8 cellular contexts compared by ENCODE assay signal in genomic region chr12:54412786-54413185, GRCh38. TPM values are rescaled to one million over a fixed set of nuclear protein-coding genes. Genes with fewer than 3 reads are reported as not detected.
DNase-seq lines count a peak whose midpoint lies in the region; ATAC-seq, FAIRE-seq and TF ChIP-seq lines count a peak whose summit lies in the region.

No MANE protein-coding gene starts in this region.

- H3K9me3 Mint-ChIP-seq in glutamatergic neuron (ENCODE audit: unreplicated experiment) (peaks cover 2% of the 10 kb centered on the region), type B pancreatic cell (no peaks in the 10 kb centered on the region)

- H3K27ac Mint-ChIP-seq in glutamatergic neuron (ENCODE audit: unreplicated experiment) (no peak overlapping the region), type B pancreatic cell (no peak overlapping the region)

- no peaks in the 10 kb centered on the region for H3K79me2 ChIP-seq in HepG2 (ENCODE audit: insufficient read depth, low read length)

- 39% methylated on average over 3 of the region's 3 CpGs for WGBS in liver
- 10% methylated on average over 3 of the region's 3 CpGs for WGBS in HepG2 (ENCODE audit: low lambda C conversion rate)

- no peak for TF ChIP-seq CTCF in liver (IDR thresholded peaks at IDR 0.05; ENCODE audit: low read depth, low read length, missing input control)
- no peak for TF ChIP-seq CTCF in HepG2 (CRISPR knock-in tag; IDR thresholded peaks at IDR 0.05)
- no peak for TF ChIP-seq CTCF in glutamatergic neuron (IDR thresholded peaks at IDR 0.05; ENCODE audit: partially characterized antibody, unreplicated experiment)
- TF ChIP-seq CTCF in type B pancreatic cell (conservative IDR thresholded peaks at IDR 0.05), result no peak

- TF ChIP-seq RAD21 in liver (IDR thresholded peaks at IDR 0.05) (no peak), HepG2 (CRISPR knock-in tag; IDR thresholded peaks at IDR 0.05) (no peak)

- H3K9me3 ChIP-seq in liver (ENCODE audit: control insufficient read depth in 4 of 4, low read length in 3 of 4) (no peaks in the 10 kb centered on the region), HepG2 (ENCODE audit: low read length) (no peaks in the 10 kb centered on the region), muscle layer of duodenum (ENCODE audit: control insufficient read depth in 1 of 2, low read length in 2 of 2) (no peaks in the 10 kb centered on the region)

- intact Hi-C loops in HepG2 (cut with micrococcal nuclease; ENCODE audit: unreplicated experiment), result no loop called here

- H3K36me3 ChIP-seq in liver (ENCODE audit: control insufficient read depth in 4 of 4, insufficient read depth in 3 of 4, low read depth in 1 of 4, low read length in 3 of 4) (peaks cover 0 to 11% (median 6%) of the 10 kb centered on the region in 4 donors), HepG2 (replicated peaks in 1 of 2; ENCODE audit: control insufficient read depth in 1 of 2, insufficient read depth in 2 of 2, low read length in 2 of 2) (no peaks in the 10 kb centered on the region), muscle layer of duodenum (ENCODE audit: control insufficient read depth in 1 of 2, insufficient read depth in 2 of 2, low read length in 2 of 2) (peaks cover 19 to 45% of the 10 kb centered on the region in 2 donors)

- H3K4me2 ChIP-seq in HepG2 (ENCODE audit: low read depth, low read length), result no peak overlapping the region

- H3K27ac ChIP-seq in liver (ENCODE audit: low read depth in 1 of 2, low read length in 2 of 2) (peak overlapping the region; percentile 37 to 76), HepG2 (ENCODE audit: extremely low read length, insufficient read depth, low read length) (no peak overlapping the region), muscle layer of duodenum (ENCODE audit: low read length) (peak overlapping the region; percentile 88)

- no TSS peak for BruUV-seq in HepG2 (replicated peaks; lab: Mats Ljungman, UMichigan)

- H3K9ac ChIP-seq in liver (ENCODE audit: low read depth in 1 of 2, low read length in 2 of 2), result peak overlapping the region; percentile 19 to 32
- no peak overlapping the region for H3K9ac ChIP-seq in HepG2 (ENCODE audit: insufficient read depth, low read depth, low read length)

- no peak; the same call in 2 of the 3 replicates for ATAC-seq in HepG2

- H3K4me1 ChIP-seq in liver (ENCODE audit: control insufficient read depth in 4 of 4, insufficient read depth in 4 of 4, low read length in 3 of 4) (peaks cover 18 to 68% (median 57%) of the 10 kb centered on the region in 4 donors), HepG2 (ENCODE audit: insufficient read depth, low read length) (peaks cover 8% of the 10 kb centered on the region), muscle layer of duodenum (ENCODE audit: control insufficient read depth in 1 of 2, insufficient read depth in 2 of 2, low read length in 2 of 2) (peaks cover 3 to 69% of the 10 kb centered on the region in 2 donors)

- no peaks in the 10 kb centered on the region for H3K27me3 ChIP-seq in liver (ENCODE audit: control insufficient read depth in 4 of 4, insufficient read depth in 4 of 4, low read length in 3 of 4)
- H3K27me3 ChIP-seq in HepG2 (ENCODE audit: control insufficient read depth in 1 of 2, insufficient read depth in 2 of 2, low read length in 2 of 2), result peaks cover 11 to 16% of the 10 kb centered on the region in 2 experiments; a peak in 3 of 5 replicates
- no peaks in the 10 kb centered on the region for H3K27me3 ChIP-seq in muscle layer of duodenum (ENCODE audit: low read depth, low read length)

- CTCF ChIA-PET in HepG2 (lab: Yijun Ruan, JAX; ENCODE audit: low intra/inter-chr PET ratio, low total read pairs), result no interaction called here

- H3K4me1 Mint-ChIP-seq in glutamatergic neuron (ENCODE audit: low read depth, unreplicated experiment) (no peaks in the 10 kb centered on the region), type B pancreatic cell (ENCODE audit: unreplicated experiment) (peaks cover 18% of the 10 kb centered on the region)

- POLR2A ChIA-PET in HepG2 (lab: Yijun Ruan, JAX), result no interaction called here

- H3K4me3 Mint-ChIP-seq in glutamatergic neuron (ENCODE audit: unreplicated experiment), result no peak overlapping the region
- H3K4me3 Mint-ChIP-seq in type B pancreatic cell, result no peak overlapping the region

- no peak for TF ChIP-seq POLR2A in HepG2 (IDR thresholded peaks at IDR 0.05; ENCODE audit: insufficient read depth in 1 of 2, low read depth in 2 of 2, low read length in 2 of 2)

- DNase-seq in HepG2 (ENCODE audit: low spot score) (no peak), kidney tubule cell (ENCODE audit: low spot score) (no peak), glutamatergic neuron (no peak), T1000 (lab: John Stamatoyannopoulos, UW) (no peak), type B pancreatic cell (ENCODE audit: extremely low spot score, unreplicated experiment) (no peak)
- DNase-seq in central memory CD4-positive, alpha-beta T cell, result peak; percentile 45

- no peak overlapping the region for H3K4me3 ChIP-seq in liver (ENCODE audit: low read depth in 1 of 3, low read length in 3 of 3)
- H3K4me3 ChIP-seq in HepG2 (replicated peaks in 1 of 3; ENCODE audit: insufficient read depth in 1 of 3, low read depth in 2 of 3, low read length in 3 of 3), result no peak overlapping the region
- H3K4me3 ChIP-seq in muscle layer of duodenum (ENCODE audit: low read depth in 1 of 2, low read length in 2 of 2), result peak overlapping the region; percentile 43 to 51

- H2AFZ ChIP-seq in HepG2 (ENCODE audit: low read length), result no peak overlapping the region

- no peaks in the 10 kb centered on the region for H4K20me1 ChIP-seq in HepG2 (ENCODE audit: insufficient read depth, low read length)

- FAIRE-seq in HepG2 (lab: Jason Lieb, UNC), result no peak

- in situ Hi-C loops in HepG2 (cut with HindIII; ENCODE audit: extremely low pct_ligation_motif_present, low pct_unique_long_range_greater_than_20kb), result no loop called here

- no peak for TF ChIP-seq EP300 in HepG2 (IDR thresholded peaks at IDR 0.05; ENCODE audit: low read depth in 2 of 2, low read length in 2 of 2)
- no peak for TF ChIP-seq EP300 in HepG2 (CRISPR knock-in tag; IDR thresholded peaks at IDR 0.05; ENCODE audit: borderline replicate concordance)

- peaks cover 5% of the 10 kb centered on the region for H3K36me3 Mint-ChIP-seq in glutamatergic neuron (ENCODE audit: unreplicated experiment)
- no peaks in the 10 kb centered on the region for H3K36me3 Mint-ChIP-seq in type B pancreatic cell

- H3K27me3 Mint-ChIP-seq in glutamatergic neuron (ENCODE audit: unreplicated experiment) (peaks cover under 1% of the 10 kb centered on the region), type B pancreatic cell (peaks cover 26% of the 10 kb centered on the region)

RNA-seq across cellular contexts. Expression of gene ITGA5, which starts 6.3 kb away (rescaled TPM):
- total RNA-seq in liver, result 10 to 100 TPM; 52.2 to 60.7 TPM
- 10 to 100 TPM; 26.6 to 27.1 TPM for polyA plus RNA-seq in liver
- 0.20 and 0.28 TPM in 2 replicates for total RNA-seq in HepG2 (2016; rRNA removed; fragmentation: Illumina TruSeq; extraction: Trizol)
- not detected in 2 replicates for total RNA-seq in HepG2 (2016; cell fraction: cytosol; rRNA removed; fragmentation: Illumina TruSeq; extraction: Trizol; ENCODE audit: low read depth)
- 0.17 TPM in 1 of 2 replicates, not detected in the other for total RNA-seq in HepG2 (2016; cell fraction: insoluble cytoplasmic fraction; rRNA removed; fragmentation: Illumina TruSeq; extraction: Trizol)
- 0.34 TPM in 1 of 2 replicates, not detected in the other for total RNA-seq in HepG2 (2016; cell fraction: membrane; rRNA removed; fragmentation: Illumina TruSeq; extraction: Trizol)
- 0.28 and 0.78 TPM in 2 replicates for total RNA-seq in HepG2 (2016; cell fraction: nucleus; rRNA removed; fragmentation: Illumina TruSeq; extraction: Trizol)
- 0.40 and 0.52 TPM in 2 replicates for polyA plus RNA-seq in HepG2 (2011; rRNA removed)
- polyA plus RNA-seq in HepG2 (2011; cell fraction: cytosol; rRNA removed), result 0.18 and 0.23 TPM in 2 replicates
- polyA plus RNA-seq in HepG2 (2011; cell fraction: nucleus; rRNA removed), result 0.45 and 0.80 TPM in 2 replicates
- polyA plus RNA-seq in HepG2 (2012), result 0.12 TPM in 1 of 2 replicates, not detected in the other
- not detected in 2 replicates for polyA plus RNA-seq in HepG2 (2016; cell fraction: cytosol; fragmentation: Illumina TruSeq; extraction: Trizol; ENCODE audit: low read depth)
- polyA plus RNA-seq in HepG2 (2016; cell fraction: insoluble cytoplasmic fraction; fragmentation: Illumina TruSeq; extraction: Trizol; ENCODE audit: low read depth), result 0.04 and 0.12 TPM in 2 replicates
- polyA plus RNA-seq in HepG2 (2016; cell fraction: membrane; fragmentation: Illumina TruSeq; extraction: Trizol; ENCODE audit: low read depth), result not detected in 2 replicates
- polyA plus RNA-seq in HepG2 (2016; cell fraction: nucleus; fragmentation: Illumina TruSeq; extraction: Trizol; ENCODE audit: insufficient read depth, low read depth), result 0.46 and 0.53 TPM in 2 replicates
- polyA minus RNA-seq in HepG2 (2011; rRNA and poly(A)+ RNA removed; ENCODE audit: low replicate concordance), result 0.34 and 75.5 TPM in 2 replicates
- polyA minus RNA-seq in HepG2 (2011; cell fraction: cytosol; rRNA and poly(A)+ RNA removed), result 0.53 and 0.99 TPM in 2 replicates
- polyA minus RNA-seq in HepG2 (2011; cell fraction: nucleus; rRNA and poly(A)+ RNA removed), result 0.52 and 1.2 TPM in 2 replicates
- 1.8 TPM for total RNA-seq in glutamatergic neuron (ENCODE audit: unreplicated experiment)
- 2.5 and 25.9 TPM in 2 replicates for total RNA-seq in type B pancreatic cell (ENCODE audit: low replicate concordance)

RNA-seq across cellular contexts. Expression of gene ZNF385A, which starts 28.3 kb away (rescaled TPM):
- total RNA-seq in liver (1 to 10 TPM; 2.8 to 4.0 TPM), HepG2 (2016; rRNA removed; fragmentation: Illumina TruSeq; extraction: Trizol) (0.44 and 0.49 TPM in 2 replicates), glutamatergic neuron (ENCODE audit: unreplicated experiment) (26.6 TPM), type B pancreatic cell (ENCODE audit: low replicate concordance) (29.5 and 47.3 TPM in 2 replicates)
- polyA plus RNA-seq in liver (1 to 10 TPM; 2.5 to 2.8 TPM), HepG2 (2011; rRNA removed) (0.31 and 0.67 TPM in 2 replicates)
- total RNA-seq in HepG2 (2016; cell fraction: cytosol; rRNA removed; fragmentation: Illumina TruSeq; extraction: Trizol; ENCODE audit: low read depth), result 0.30 and 0.53 TPM in 2 replicates
- total RNA-seq in HepG2 (2016; cell fraction: insoluble cytoplasmic fraction; rRNA removed; fragmentation: Illumina TruSeq; extraction: Trizol), result 0.26 and 0.39 TPM in 2 replicates
- 1.4 and 1.8 TPM in 2 replicates for total RNA-seq in HepG2 (2016; cell fraction: membrane; rRNA removed; fragmentation: Illumina TruSeq; extraction: Trizol)
- total RNA-seq in HepG2 (2016; cell fraction: nucleus; rRNA removed; fragmentation: Illumina TruSeq; extraction: Trizol), result 0.44 and 0.93 TPM in 2 replicates
- polyA plus RNA-seq in HepG2 (2011; cell fraction: cytosol; rRNA removed), result 0.23 and 0.43 TPM in 2 replicates
- polyA plus RNA-seq in HepG2 (2011; cell fraction: nucleus; rRNA removed), result 0.56 and 0.66 TPM in 2 replicates
- 1.2 and 1.3 TPM in 2 replicates for polyA plus RNA-seq in HepG2 (2012)
- polyA plus RNA-seq in HepG2 (2016; cell fraction: cytosol; fragmentation: Illumina TruSeq; extraction: Trizol; ENCODE audit: low read depth), result 3.9 and 4.1 TPM in 2 replicates
- 2.8 and 3.3 TPM in 2 replicates for polyA plus RNA-seq in HepG2 (2016; cell fraction: insoluble cytoplasmic fraction; fragmentation: Illumina TruSeq; extraction: Trizol; ENCODE audit: low read depth)
- 8.1 and 9.0 TPM in 2 replicates for polyA plus RNA-seq in HepG2 (2016; cell fraction: membrane; fragmentation: Illumina TruSeq; extraction: Trizol; ENCODE audit: low read depth)
- 2.5 and 4.2 TPM in 2 replicates for polyA plus RNA-seq in HepG2 (2016; cell fraction: nucleus; fragmentation: Illumina TruSeq; extraction: Trizol; ENCODE audit: insufficient read depth, low read depth)
- 0.50 and 6.8 TPM in 2 replicates for polyA minus RNA-seq in HepG2 (2011; rRNA and poly(A)+ RNA removed; ENCODE audit: low replicate concordance)
- polyA minus RNA-seq in HepG2 (2011; cell fraction: cytosol; rRNA and poly(A)+ RNA removed), result 0.70 and 1.5 TPM in 2 replicates
- not detected in 2 replicates for polyA minus RNA-seq in HepG2 (2011; cell fraction: nucleus; rRNA and poly(A)+ RNA removed)

RNA-seq across cellular contexts. Expression of gene GPR84, which starts 48.5 kb away (rescaled TPM):
- total RNA-seq in liver, result under 1 TPM; 0.33 to 0.37 TPM
- polyA plus RNA-seq in liver, result under 1 TPM in 1 of 2 donors, not detected in 1; 0.09 TPM
- total RNA-seq in HepG2 (2016; rRNA removed; fragmentation: Illumina TruSeq; extraction: Trizol), result not detected in 2 replicates
- not detected in 2 replicates for total RNA-seq in HepG2 (2016; cell fraction: cytosol; rRNA removed; fragmentation: Illumina TruSeq; extraction: Trizol; ENCODE audit: low read depth)
- total RNA-seq in HepG2 (2016; cell fraction: insoluble cytoplasmic fraction; rRNA removed; fragmentation: Illumina TruSeq; extraction: Trizol), result not detected in 2 replicates
- not detected in 2 replicates for total RNA-seq in HepG2 (2016; cell fraction: membrane; rRNA removed; fragmentation: Illumina TruSeq; extraction: Trizol)
- total RNA-seq in HepG2 (2016; cell fraction: nucleus; rRNA removed; fragmentation: Illumina TruSeq; extraction: Trizol), result not detected in 2 replicates
- polyA plus RNA-seq in HepG2 (2011; rRNA removed), result not detected in 2 replicates
- polyA plus RNA-seq in HepG2 (2011; cell fraction: cytosol; rRNA removed), result not detected in 2 replicates
- polyA plus RNA-seq in HepG2 (2011; cell fraction: nucleus; rRNA removed), result not detected in 2 replicates
- not detected in 2 replicates for polyA plus RNA-seq in HepG2 (2012)
- polyA plus RNA-seq in HepG2 (2016; cell fraction: cytosol; fragmentation: Illumina TruSeq; extraction: Trizol; ENCODE audit: low read depth), result not detected in 2 replicates
- polyA plus RNA-seq in HepG2 (2016; cell fraction: insoluble cytoplasmic fraction; fragmentation: Illumina TruSeq; extraction: Trizol; ENCODE audit: low read depth), result not detected in 2 replicates
- polyA plus RNA-seq in HepG2 (2016; cell fraction: membrane; fragmentation: Illumina TruSeq; extraction: Trizol; ENCODE audit: low read depth), result not detected in 2 replicates
- not detected in 2 replicates for polyA plus RNA-seq in HepG2 (2016; cell fraction: nucleus; fragmentation: Illumina TruSeq; extraction: Trizol; ENCODE audit: insufficient read depth, low read depth)
- not detected in 2 replicates for polyA minus RNA-seq in HepG2 (2011; rRNA and poly(A)+ RNA removed; ENCODE audit: low replicate concordance)
- not detected in 2 replicates for polyA minus RNA-seq in HepG2 (2011; cell fraction: cytosol; rRNA and poly(A)+ RNA removed)
- not detected in 2 replicates for polyA minus RNA-seq in HepG2 (2011; cell fraction: nucleus; rRNA and poly(A)+ RNA removed)
- not detected for total RNA-seq in glutamatergic neuron (ENCODE audit: unreplicated experiment)
- total RNA-seq in type B pancreatic cell (ENCODE audit: low replicate concordance), result not detected in 2 replicates

Comparison
In these comparisons a context has a peak if more than half of its experiments do, and no peak if none do; other contexts are left out.
1. H3K4me3 ChIP-seq: peak in muscle layer of duodenum (2 of 2); none in liver (0 of 3) and HepG2 (0 of 3).